ENCODE assay signal across 8 cellular contexts in genomic region chr14:75427482-75428229, GRCh38. TPM values are rescaled to one million over a fixed set of nuclear protein-coding genes. Genes with fewer than 3 reads are reported as not detected.
DNase-seq lines count a peak whose midpoint lies in the region; ATAC-seq and TF ChIP-seq lines count a peak whose summit lies in the region.

JDP2 (plus strand) TSS chr14:75428022; CDS start chr14:75437921, 9,899 bp downstream.

- H3K9me3 ChIP-seq in CD8-positive, alpha-beta T cell (ENCODE audit: low read length) = no peaks in the 10 kb centered on the region
- H3K9me3 ChIP-seq in Karpas-422 (ENCODE audit: low read length) = no peaks in the 10 kb centered on the region

- intact Hi-C loops in CD8-positive, alpha-beta T cell (cut with DNase I, micrococcal nuclease) = loop anchor here (5.0 to 10.0 kb wide), 2 partner anchors 93 to 95 kb away; no protein-coding TSS in a partner anchor

- ATAC-seq in CD8-positive, alpha-beta T cell = peak; percentile 70
- ATAC-seq in GM19463 (IDR thresholded peaks at IDR 0.05; ENCODE audit: unreplicated experiment) = peak; percentile 39

- peak in 6 of 7 experiments; percentile 12 to 68 (median 38) for DNase-seq in CD8-positive, alpha-beta T cell
- DNase-seq in Karpas-422 (peak; percentile 58), T-helper 9 cell (peak; percentile 16), hypothalamus (lab: John Stamatoyannopoulos, UW) (peak in 49 of 51 donors; percentile 37 to 95 (median 80)), renal cortical epithelial cell (ENCODE audit: low read depth) (no peak), GOT3 (lab: John Stamatoyannopoulos, UW) (no peak)

- H3K79me2 ChIP-seq in Karpas-422 (ENCODE audit: low read length) = no peaks in the 10 kb centered on the region

- POLR2A ChIA-PET in CD8-positive, alpha-beta T cell (lab: Charles Lee) = no interaction called here

- H3K9me2 ChIP-seq in Karpas-422 (replicated peaks; ENCODE audit: insufficient read depth, low read length) = no peaks in the 10 kb centered on the region

- H4K20me1 ChIP-seq in Karpas-422 (ENCODE audit: insufficient read depth, low read depth, low read length) = peaks cover 7% of the 10 kb centered on the region; the same call in 1 of the 2 replicates

- H3K27me3 ChIP-seq in CD8-positive, alpha-beta T cell (ENCODE audit: insufficient read depth, low read length) = no peaks in the 10 kb centered on the region
- no peaks in the 10 kb centered on the region; the same call in 1 of the 2 replicates for H3K27me3 ChIP-seq in Karpas-422 (ENCODE audit: low read length)

- peaks cover 3% of the 10 kb centered on the region for H3K9me3 Mint-ChIP-seq in CD8-positive, alpha-beta T cell
- peaks cover 0 to 5% (median 3%) of the 10 kb centered on the region in 5 experiments for H3K9me3 Mint-ChIP-seq in brain

- peak within 1 kb of the TSS; percentile 79 for H3K4me3 Mint-ChIP-seq in CD8-positive, alpha-beta T cell
- peak within 1 kb of the TSS; percentile 76 to 94 (median 80) for H3K4me3 Mint-ChIP-seq in brain

- no peak within 1 kb of the TSS for H3K27ac ChIP-seq in CD8-positive, alpha-beta T cell (ENCODE audit: low read depth, low read length)
- H3K27ac ChIP-seq in Karpas-422 (ENCODE audit: low read length) = no peak within 1 kb of the TSS

- H3K9ac ChIP-seq in Karpas-422 (ENCODE audit: low read length) = peak within 1 kb of the TSS; percentile 44

- H3K27ac Mint-ChIP-seq in CD8-positive, alpha-beta T cell = no peak within 1 kb of the TSS
- H3K27ac Mint-ChIP-seq in brain = peak within 1 kb of the TSS; percentile 62 to 94 (median 87)

- H2AFZ ChIP-seq in Karpas-422 (ENCODE audit: low read length) = peak within 1 kb of the TSS; percentile 4; the same call in 1 of the 2 replicates

- no peaks in the 10 kb centered on the region for H3K36me3 Mint-ChIP-seq in CD8-positive, alpha-beta T cell
- H3K36me3 Mint-ChIP-seq in brain = peaks cover 10% of the 10 kb centered on the region

- H3K27me3 Mint-ChIP-seq in CD8-positive, alpha-beta T cell (ENCODE audit: low read depth) = peaks cover 21% of the 10 kb centered on the region
- peaks cover 25% of the 10 kb centered on the region for H3K27me3 Mint-ChIP-seq in brain

- H3K36me3 ChIP-seq in CD8-positive, alpha-beta T cell (ENCODE audit: insufficient read depth, low read length) = no peaks in the 10 kb centered on the region
- H3K36me3 ChIP-seq in Karpas-422 (ENCODE audit: insufficient read depth, low read length) = no peaks in the 10 kb centered on the region

- H3K4me3 ChIP-seq in CD8-positive, alpha-beta T cell (ENCODE audit: low read depth, low read length) = peak within 1 kb of the TSS; percentile 46
- H3K4me3 ChIP-seq in Karpas-422 (ENCODE audit: low read length) = peak within 1 kb of the TSS; percentile 59

- CTCF ChIA-PET in CD8-positive, alpha-beta T cell (lab: Charles Lee) = interaction anchor here (0.8 kb wide), 1 partner anchor 9 kb away, joined by 3 read pairs; no protein-coding TSS in a partner anchor

- TF ChIP-seq CTCF in CD8-positive, alpha-beta T cell (IDR thresholded peaks at IDR 0.05) = no peak
- TF ChIP-seq CTCF in brain (conservative IDR thresholded peaks at IDR 0.05) = no peak

- H3K4me2 ChIP-seq in Karpas-422 (ENCODE audit: low read depth, low read length, poor library complexity, severe bottlenecking) = peak within 1 kb of the TSS; percentile 67

- H3K4me1 Mint-ChIP-seq in CD8-positive, alpha-beta T cell (ENCODE audit: low read depth) = no peaks in the 10 kb centered on the region
- H3K4me1 Mint-ChIP-seq in brain = peaks cover 53% of the 10 kb centered on the region

- peaks cover 8% of the 10 kb centered on the region for H3K4me1 ChIP-seq in CD8-positive, alpha-beta T cell (ENCODE audit: insufficient read depth, low read length)
- H3K4me1 ChIP-seq in Karpas-422 (ENCODE audit: low read length) = peaks cover 22% of the 10 kb centered on the region

RNA-seq across cellular contexts. Expression of gene JDP2, which starts in this region (rescaled TPM):
- total RNA-seq in CD8-positive, alpha-beta T cell = not detected
- 8.4 and 15.7 TPM in 2 replicates for total RNA-seq in Karpas-422 (2014; rRNA removed; shearing (Covaris generic); ENCODE audit: low replicate concordance)
- polyA plus RNA-seq in brain (ENCODE audit: insufficient read depth, low read depth, low replicate concordance) = 12.2 TPM
- 27.0 and 36.5 TPM in 2 replicates for total RNA-seq in renal cortical epithelial cell

Comparison
In these comparisons a context has a peak if more than half of its experiments do, and no peak if none do; other contexts are left out.
1. Peak in DNase-seq, ATAC-seq and H3K4me3 ChIP-seq in CD8-positive, alpha-beta T cell; RNA of the gene not detected or under 1 TPM.
2. DNase-seq: peak in Karpas-422 (single experiment), T-helper 9 cell (single experiment) and hypothalamus (49 of 51); none in renal cortical epithelial cell (single experiment) and GOT3 (single experiment).